8 cellular contexts compared by ENCODE assay signal in genomic region chr3:158794936-158795518, GRCh38. TPM values are rescaled to one million over a fixed set of nuclear protein-coding genes. Genes with fewer than 3 reads are reported as not detected.
DNase-seq lines count a peak whose midpoint lies in the region; ATAC-seq and TF ChIP-seq lines count a peak whose summit lies in the region.

No MANE protein-coding gene starts in this region.

- H3K4me1 ChIP-seq in heart right ventricle, result peaks cover 0 to 11% (median 0%) of the 10 kb centered on the region in 9 donors
- peaks cover 3 to 4% of the 10 kb centered on the region in 2 experiments for H3K4me1 ChIP-seq in neutrophil (ENCODE audit: control insufficient read depth in 1 of 2, insufficient read depth in 1 of 2, low read depth in 1 of 2, low read length in 1 of 2)

- H3K4me3 ChIP-seq in heart right ventricle (no peak overlapping the region), choroid plexus epithelial cell (ENCODE audit: low read depth, low read length) (no peak overlapping the region), neutrophil (ENCODE audit: low read depth in 1 of 2, low read length in 1 of 2) (no peak overlapping the region)

- WGBS in heart right ventricle, 2 donors, result 75 to 80% methylated on average over 5 of the region's 5 CpGs

- H3K9me3 ChIP-seq in heart right ventricle, result peaks cover 0 to 10% (median 0%) of the 10 kb centered on the region in 11 donors
- H3K9me3 ChIP-seq in neutrophil, result no peaks in the 10 kb centered on the region

- H3K36me3 ChIP-seq in heart right ventricle, result no peaks in the 10 kb centered on the region
- H3K36me3 ChIP-seq in neutrophil, result no peaks in the 10 kb centered on the region

- DNase-seq in heart right ventricle (no peak), Right ventricle myocardium superior (no peak), NCI-H82 treated with DMSO at 0.1 percent for 48 hours (lab: John Stamatoyannopoulos, UW; ENCODE audit: unreplicated experiment) (peak; percentile 39), choroid plexus epithelial cell (ENCODE audit: low read depth) (peak; percentile 86), posterior vena cava (ENCODE audit: low spot score) (no peak), hippocampal formation (lab: John Stamatoyannopoulos, UW) (no peak)

- H3K27me3 ChIP-seq in heart right ventricle, result no peaks in the 10 kb centered on the region
- no peaks in the 10 kb centered on the region for H3K27me3 ChIP-seq in neutrophil

- intact Hi-C loops in heart right ventricle (cut with DNase I), result loop anchor here in 9 of 10 donors (5.0 to 10.0 kb wide), 8 partner anchors 68 to 260 kb away; partner anchors contain the start of gene LXN (in 3 of the 9)
- intact Hi-C loops in Right ventricle myocardium superior (cut with DNase I), result loop anchor here (5.0 kb wide), 1 partner anchor 68 kb away; no protein-coding TSS in a partner anchor
- intact Hi-C loops in posterior vena cava (cut with DNase I), result loop anchor here (5.0 to 10.0 kb wide), 3 partner anchors 130 to 1578 kb away; no protein-coding TSS in a partner anchor

- ATAC-seq in heart right ventricle, result peak in 2 of 8 donors; percentile 41 to 51
- ATAC-seq in Right ventricle myocardium superior (ENCODE audit: poor library complexity), result no peak
- ATAC-seq in HG02973 (IDR thresholded peaks at IDR 0.05; ENCODE audit: unreplicated experiment), result peak; percentile 71

- H3K27ac ChIP-seq in heart right ventricle (no peak overlapping the region), neutrophil (no peak overlapping the region)

- peak in 8 of 9 donors; percentile 33 to 68 (median 52) for TF ChIP-seq CTCF in heart right ventricle (IDR thresholded peaks at IDR 0.05)
- peak; percentile 65 for TF ChIP-seq CTCF in choroid plexus epithelial cell (conservative IDR thresholded peaks at IDR 0.05; ENCODE audit: low read depth, low read length)
- peak; percentile 56 for TF ChIP-seq CTCF in neutrophil (IDR thresholded peaks at IDR 0.05)

RNA-seq across cellular contexts. Expression of gene MFSD1, which starts 6.8 kb away (rescaled TPM):
- total RNA-seq in heart right ventricle, result 10 to 100 TPM; 20.8 to 45.5 (median 23.9) TPM
- polyA plus RNA-seq in heart right ventricle, result 10 to 100 TPM; 11.3 to 26.4 TPM
- 27.3 TPM for total RNA-seq in Right ventricle myocardium superior
- total RNA-seq in posterior vena cava, result 10 to 100 TPM; 62.0 to 80.3 TPM

Comparison
In these comparisons a context has a peak if more than half of its experiments do, and no peak if none do; other contexts are left out.
1. DNase-seq: peak in NCI-H82 treated with DMSO at 0.1 percent for 48 hours (single experiment) and choroid plexus epithelial cell (single experiment); none in heart right ventricle (0 of 2), Right ventricle myocardium superior (single experiment), posterior vena cava (single experiment) and hippocampal formation (0 of 2).
2. Peak in every context shown above with its lines, with median percentiles within 50 percentile points of each other: CTCF ChIP-seq.